In the genomic region with DNA sequence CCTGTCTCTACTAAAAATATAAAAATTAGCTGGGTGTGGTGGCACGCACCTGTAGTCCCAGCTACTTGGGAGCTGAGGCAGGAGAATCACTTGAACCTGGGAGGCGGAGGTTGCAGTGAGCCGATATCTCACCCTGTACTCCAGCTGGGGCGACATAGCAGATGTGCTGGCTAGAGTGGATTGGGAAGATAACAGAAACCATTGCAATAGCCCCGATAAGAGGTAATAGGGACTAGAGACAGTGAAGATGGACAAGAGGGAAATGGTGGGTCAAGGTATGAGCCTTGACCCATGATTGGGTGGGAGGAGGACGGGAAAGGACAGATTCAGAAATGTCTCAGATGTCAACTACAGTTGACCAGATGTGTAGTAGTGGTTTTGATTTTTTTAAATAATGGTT, we compare ENCODE assay signal across 23 cellular contexts. TPM values are rescaled to one million over a fixed set of nuclear protein-coding genes. Genes with fewer than 3 reads are reported as not detected.
DNase-seq lines count a peak whose midpoint lies in the region; ATAC-seq, FAIRE-seq and TF ChIP-seq lines count a peak whose summit lies in the region.
"Had no signal": no experiment of that assay in that cellular context is flagged by ENCODE, and none has a peak within 500 bp of the region (broad histone marks: within the 10 kb centered on the region; RNA-seq: fewer than 3 reads in every experiment).

No MANE protein-coding gene starts in this region.

- H3K4me1 Mint-ChIP-seq in activated CD4-positive, alpha-beta T cell treated with anti-CD3 and anti-CD28 coated beads for 36 hours = no peaks in the 10 kb centered on the region
- H3K4me1 Mint-ChIP-seq in stimulated activated naive B cell treated with anti-CD40 and anti-IgM and Interleukin-4, amounts not matched to agents 10 μg/mL and 1 μg/mL and 100 μg/mL, for 72 hours = peaks cover 25 to 75% of the 10 kb centered on the region in 2 donors

- POLR2A ChIA-PET in activated CD4-positive, alpha-beta T cell treated with anti-CD3 and anti-CD28 coated beads for 36 hours (lab: Charles Lee) = no interaction called here
- POLR2A ChIA-PET in K562 (lab: Yijun Ruan, JAX) = interaction anchor here (0.6 to 0.7 kb wide), 3 partner anchors 19 to 649 kb away, joined by 3 to 4 read pairs (median 3); no protein-coding TSS in a partner anchor

- no peaks in the 10 kb centered on the region for H4K20me1 ChIP-seq in OCI-LY1 (ENCODE audit: insufficient read depth, low read length)
- H4K20me1 ChIP-seq in K562 (replicated peaks; ENCODE audit: control insufficient read depth, insufficient read depth, low read length) = no peaks in the 10 kb centered on the region

- H4K91ac ChIP-seq in mesenchymal stem cell (ENCODE audit: low read length) = no peak overlapping the region

- no peak overlapping the region for H3K9ac ChIP-seq in OCI-LY1 (ENCODE audit: low read length)
- no peak overlapping the region for H3K9ac ChIP-seq in K562 (ENCODE audit: insufficient read depth in 1 of 2, low read depth in 2 of 2, low read length in 2 of 2)
- no peak overlapping the region for H3K9ac ChIP-seq in mesenchymal stem cell (ENCODE audit: low read length)

- H4K8ac ChIP-seq in mesenchymal stem cell (ENCODE audit: low read length) = no peak overlapping the region

- H2BK12ac ChIP-seq in mesenchymal stem cell (ENCODE audit: low read length in 2 of 2) = no peak overlapping the region

- no peak overlapping the region for H2BK15ac ChIP-seq in mesenchymal stem cell (ENCODE audit: low read depth, poor library complexity, severe bottlenecking)

- H3K9me3 ChIP-seq in OCI-LY1 (ENCODE audit: low read length) (no peaks in the 10 kb centered on the region), K562 (replicated peaks; ENCODE audit: control insufficient read depth, insufficient read depth, low read depth, low read length) (peaks cover 3% of the 10 kb centered on the region; the same call in 1 of the 2 replicates), mesenchymal stem cell (ENCODE audit: control insufficient read depth, low read length) (no peaks in the 10 kb centered on the region), aorta (ENCODE audit: control insufficient read depth, low read length) (no peaks in the 10 kb centered on the region)

- H3F3A ChIP-seq in OCI-LY1 (ENCODE audit: insufficient read depth, low read length) = peaks cover 21% of the 10 kb centered on the region

- H3K9me1 ChIP-seq in K562 (ENCODE audit: control insufficient read depth, insufficient read depth, low read length) = no peaks in the 10 kb centered on the region

- no peak for TF ChIP-seq RAD21 in K562 (CRISPR knock-in tag; conservative IDR thresholded peaks at IDR 0.05 in 1 of 2, IDR thresholded peaks at IDR 0.05 in 1 of 2)

- H3K79me2 ChIP-seq in OCI-LY1 (ENCODE audit: insufficient read depth, low read length) = peaks cover 86% of the 10 kb centered on the region
- H3K79me2 ChIP-seq in K562 (ENCODE audit: control insufficient read depth, insufficient read depth, low read length) = no peaks in the 10 kb centered on the region

- no peak overlapping the region for H2AFZ ChIP-seq in OCI-LY1 (ENCODE audit: low read length)
- H2AFZ ChIP-seq in K562 (ENCODE audit: low read depth, low read length) = no peak overlapping the region
- no peak overlapping the region for H2AFZ ChIP-seq in mesenchymal stem cell (ENCODE audit: low read depth, low read length)

- no peak overlapping the region for H3K18ac ChIP-seq in mesenchymal stem cell (ENCODE audit: low read depth in 1 of 2, low read length in 2 of 2)

- H3K27ac Mint-ChIP-seq in activated CD4-positive, alpha-beta T cell treated with anti-CD3 and anti-CD28 coated beads for 36 hours = no peak overlapping the region
- peak overlapping the region; percentile 65 for H3K27ac Mint-ChIP-seq in stimulated activated naive B cell treated with anti-CD40 and anti-IgM and Interleukin-4, amounts not matched to agents 10 μg/mL and 1 μg/mL and 100 μg/mL, for 72 hours
- H3K27ac Mint-ChIP-seq: HFFc6 had no signal

- H3K4me3 Mint-ChIP-seq in activated CD4-positive, alpha-beta T cell treated with anti-CD3 and anti-CD28 coated beads for 36 hours = no peak overlapping the region
- H3K4me3 Mint-ChIP-seq in stimulated activated naive B cell treated with anti-CD40 and anti-IgM and Interleukin-4, amounts not matched to agents 10 μg/mL and 1 μg/mL and 100 μg/mL, for 72 hours = peak overlapping the region; percentile 73 to 74
- H3K4me3 Mint-ChIP-seq: HFFc6 had no signal

- H3K36me3 ChIP-seq in OCI-LY1 (ENCODE audit: insufficient read depth, low read length) (peaks cover 52% of the 10 kb centered on the region), K562 (ENCODE audit: control insufficient read depth, insufficient read depth, low read length) (no peaks in the 10 kb centered on the region), mesenchymal stem cell (ENCODE audit: control insufficient read depth in 1 of 2, insufficient read depth in 2 of 2, low read depth in 1 of 2, low read length in 2 of 2) (peaks cover 3 to 13% of the 10 kb centered on the region in 2 experiments), aorta (ENCODE audit: control insufficient read depth in 1 of 2, insufficient read depth in 2 of 2, low read length in 1 of 2) (no peaks in the 10 kb centered on the region)

- DNase-seq in activated CD4-positive, alpha-beta T cell treated with anti-CD3 and anti-CD28 coated beads for 36 hours = no peak
- DNase-seq in activated CD4-positive, alpha-beta T cell treated with anti-CD3 and anti-CD28 coated beads for 48 hours = no peak
- peak; percentile 21 to 73 (median 40) for DNase-seq in K562 (ENCODE audit: extremely low read depth in 1 of 4, low spot score in 3 of 4)
- DNase-seq in stimulated activated naive B cell treated with anti-CD40 and anti-IgM and Interleukin-4, amounts not matched to agents 10 μg/mL and 1 μg/mL and 100 μg/mL, for 72 hours = no peak
- no peak for DNase-seq in lower leg skin (ENCODE audit: low spot score in 2 of 2)
- DNase-seq in mesenchymal stem cell = no peak
- no peak for DNase-seq in aorta
- DNase-seq: 8988T, DMS 273 treated with DMSO at 0.1 percent for 48 hours, GDM1, H7, HFFc6, KBM-7, MV-4-11, NCI-H1694 treated with DMSO at 0.1 percent for 48 hours, NCI-H2107, NCI-H510A, NCI-H774, PC-3, RPMI8226, SHP77 treated with DMSO at 0.1 percent for 48 hours had no signal

- H3K4me2 ChIP-seq in OCI-LY1 (ENCODE audit: low read length) (peak overlapping the region; percentile 83), K562 (ENCODE audit: insufficient read depth, low read length) (no peak overlapping the region), mesenchymal stem cell (ENCODE audit: low read length, poor library complexity, severe bottlenecking) (no peak overlapping the region)

- in situ Hi-C loops in K562 (cut with MboI) = no loop called here

- H3K4me3 ChIP-seq in OCI-LY1 (ENCODE audit: low read depth, low read length, poor library complexity, severe bottlenecking) (peak overlapping the region; percentile 91), K562 (no peak overlapping the region), lower leg skin (ENCODE audit: low read depth, poor library complexity, severe bottlenecking) (no peak overlapping the region), mesenchymal stem cell (ENCODE audit: insufficient read depth in 1 of 2, low read depth in 1 of 2, low read length in 2 of 2) (no peak overlapping the region), aorta (ENCODE audit: low read length in 2 of 2) (no peak overlapping the region)

- H2AK5ac ChIP-seq in mesenchymal stem cell (ENCODE audit: low read length, severe bottlenecking) = no peak overlapping the region

- H3K27ac ChIP-seq in OCI-LY1 (ENCODE audit: low read depth, low read length, poor library complexity, severe bottlenecking) (peak overlapping the region; percentile 89), K562 (ENCODE audit: extremely low read depth, low read depth, low read length) (no peak overlapping the region), mesenchymal stem cell (ENCODE audit: low read length, poor library complexity, severe bottlenecking) (no peak overlapping the region), aorta (ENCODE audit: low read depth in 1 of 2, low read length in 2 of 2) (no peak overlapping the region)

- peak; percentile 6 for ATAC-seq in activated CD4-positive, alpha-beta T cell treated with anti-CD3 and anti-CD28 coated beads for 36 hours
- ATAC-seq in K562 (peak; percentile 74), aorta (ENCODE audit: low FRiP score) (no peak)
- peak in 1 of 2 donors; percentile 30 for ATAC-seq in stimulated activated naive B cell treated with anti-CD40 and anti-IgM and Interleukin-4, amounts not matched to agents 10 μg/mL and 1 μg/mL and 100 μg/mL, for 72 hours (replicated peaks)
- ATAC-seq: PC-3 had no signal

- H3K9me2 ChIP-seq in OCI-LY1 (ENCODE audit: low read depth, low read length) = no peaks in the 10 kb centered on the region

- CTCF ChIA-PET in activated CD4-positive, alpha-beta T cell treated with anti-CD3 and anti-CD28 coated beads for 36 hours (lab: Charles Lee) = interaction anchor here (0.6 to 1.6 kb wide), 3 partner anchors 19 to 79 kb away, joined by 3 to 4 read pairs (median 3); no protein-coding TSS in a partner anchor
- CTCF ChIA-PET in K562 (lab: Yijun Ruan, JAX; ENCODE audit: low intra/inter-chr PET ratio) = no interaction called here

- intact Hi-C loops in activated CD4-positive, alpha-beta T cell treated with anti-CD3 and anti-CD28 coated beads for 36 hours (cut with DNase I, micrococcal nuclease) = no loop called here
- intact Hi-C loops in K562 (cut with micrococcal nuclease) (no loop called here), lower leg skin (cut with DNase I; ENCODE audit: low total_unique reads) (no loop called here), aorta (cut with DNase I) (no loop called here)

- H3K9me3 Mint-ChIP-seq in activated CD4-positive, alpha-beta T cell treated with anti-CD3 and anti-CD28 coated beads for 36 hours (ENCODE audit: low read depth) = peaks cover 7% of the 10 kb centered on the region
- H3K9me3 Mint-ChIP-seq in stimulated activated naive B cell treated with anti-CD40 and anti-IgM and Interleukin-4, amounts not matched to agents 10 μg/mL and 1 μg/mL and 100 μg/mL, for 72 hours = peaks cover 7 to 10% of the 10 kb centered on the region in 2 donors

- no peak overlapping the region for H3K23ac ChIP-seq in mesenchymal stem cell (ENCODE audit: low read length in 2 of 2)

- H3K4me1 ChIP-seq in OCI-LY1 (ENCODE audit: insufficient read depth, low read length, severe bottlenecking) = peaks cover 71% of the 10 kb centered on the region
- H3K4me1 ChIP-seq in K562 (replicated peaks in 1 of 2; ENCODE audit: control insufficient read depth in 2 of 2, insufficient read depth in 2 of 2, low read length in 2 of 2) = no peaks in the 10 kb centered on the region
- peaks cover 2% of the 10 kb centered on the region for H3K4me1 ChIP-seq in mesenchymal stem cell (ENCODE audit: control insufficient read depth, insufficient read depth, low read depth, low read length)
- H3K4me1 ChIP-seq in aorta (ENCODE audit: control insufficient read depth in 1 of 2, insufficient read depth in 2 of 2, low read length in 2 of 2) = peaks cover 0 to 2% of the 10 kb centered on the region in 2 donors

- peak; percentile 69 for FAIRE-seq in K562 (lab: Jason Lieb, UNC)
- FAIRE-seq: GM18507 had no signal

- H3K27me3 ChIP-seq in OCI-LY1 (ENCODE audit: insufficient read depth, low read length) = no peaks in the 10 kb centered on the region
- H3K27me3 ChIP-seq in K562 (ENCODE audit: control insufficient read depth in 2 of 2, insufficient read depth in 2 of 2, low read length in 2 of 2) = no peaks in the 10 kb centered on the region
- H3K27me3 ChIP-seq in mesenchymal stem cell (ENCODE audit: control insufficient read depth in 1 of 2, insufficient read depth in 1 of 2, low read length in 2 of 2) = no peaks in the 10 kb centered on the region
- no peaks in the 10 kb centered on the region for H3K27me3 ChIP-seq in aorta (ENCODE audit: control insufficient read depth in 1 of 2, insufficient read depth in 2 of 2, low read length in 1 of 2)

- peaks cover 1% of the 10 kb centered on the region for H3K79me1 ChIP-seq in mesenchymal stem cell (replicated peaks; ENCODE audit: low read length, poor library complexity, severe bottlenecking)

- peak; percentile 62 for TF ChIP-seq EP300 in K562 (IDR thresholded peaks at IDR 0.05; ENCODE audit: low read length)

- no peak overlapping the region for H3K14ac ChIP-seq in mesenchymal stem cell (ENCODE audit: low read length in 2 of 2)

- peaks cover 2% of the 10 kb centered on the region for H3K27me3 Mint-ChIP-seq in activated CD4-positive, alpha-beta T cell treated with anti-CD3 and anti-CD28 coated beads for 36 hours
- H3K27me3 Mint-ChIP-seq in stimulated activated naive B cell treated with anti-CD40 and anti-IgM and Interleukin-4, amounts not matched to agents 10 μg/mL and 1 μg/mL and 100 μg/mL, for 72 hours = no peaks in the 10 kb centered on the region

- TF ChIP-seq POLR2A in K562 (conservative IDR thresholded peaks at IDR 0.05) (no peak), lower leg skin (IDR thresholded peaks at IDR 0.05) (no peak)

- H2BK120ac ChIP-seq in mesenchymal stem cell (ENCODE audit: low read depth, low read length) = no peak overlapping the region

- WGBS in K562 (ENCODE audit: insufficient coverage, low coverage, missing lambda C conversion rate) = 0% methylated on average over 6 of the region's 6 CpGs
- WGBS in lower leg skin, 2 donors = 94 to 95% methylated on average over 6 of the region's 6 CpGs
- WGBS in mesenchymal stem cell = 96% methylated on average over 6 of the region's 6 CpGs
- WGBS in aorta, 2 donors = 96 to 99% methylated on average over 6 of the region's 6 CpGs

- H3K36me3 Mint-ChIP-seq in activated CD4-positive, alpha-beta T cell treated with anti-CD3 and anti-CD28 coated beads for 36 hours (ENCODE audit: low read depth) = peaks cover 3% of the 10 kb centered on the region
- peaks cover 63 to 74% of the 10 kb centered on the region in 2 donors for H3K36me3 Mint-ChIP-seq in stimulated activated naive B cell treated with anti-CD40 and anti-IgM and Interleukin-4, amounts not matched to agents 10 μg/mL and 1 μg/mL and 100 μg/mL, for 72 hours

- H3K4ac ChIP-seq in mesenchymal stem cell (ENCODE audit: low read depth in 1 of 2, low read length in 2 of 2) = no peak overlapping the region

- TF ChIP-seq CTCF in OCI-LY1 (IDR thresholded peaks at IDR 0.05; ENCODE audit: low read length) = no peak
- no peak for TF ChIP-seq CTCF in K562 (IDR thresholded peaks at IDR 0.05 in 2 of 3, conservative IDR thresholded peaks at IDR 0.05 in 1 of 3; ENCODE audit: insufficient read depth in 2 of 3, low read depth in 1 of 3, low read length in 3 of 3)
- no peak for TF ChIP-seq CTCF in lower leg skin (IDR thresholded peaks at IDR 0.05)

- BruUV-seq in K562 (replicated peaks; lab: Mats Ljungman, UMichigan) = no TSS peak

- H2BK5ac ChIP-seq in mesenchymal stem cell (ENCODE audit: low read depth, low read length, poor library complexity, severe bottlenecking) = no peak overlapping the region

RNA-seq across cellular contexts. Expression of a gene that starts 6.1 kb away (rescaled TPM):
- total RNA-seq in activated CD4-positive, alpha-beta T cell treated with anti-CD3 and anti-CD28 coated beads for 36 hours = 1 to 10 TPM; 7.5 to 9.7 TPM
- 1.2 and 3.2 TPM in 2 replicates for total RNA-seq in K562 (2011; cell fraction: chromatin; rRNA removed; ENCODE audit: low replicate concordance)
- total RNA-seq in K562 (2011; cell fraction: nucleolus; rRNA removed) = 0.79 and 1.0 TPM in 2 replicates
- 1.4 and 2.7 TPM in 2 replicates for total RNA-seq in K562 (2011; cell fraction: nucleoplasm; rRNA removed)
- total RNA-seq in K562 (2014; rRNA removed) (2.3 TPM in 2 replicates), K562 (2014; rRNA removed; fragmentation: Illumina TruSeq; extraction: Trizol) (4.4 and 4.8 TPM in 2 replicates), K562 (2015; rRNA removed; fragmentation: Illumina TruSeq; extraction: Trizol) (4.9 and 5.0 TPM in 2 replicates), K562 (2021) (2.9 and 4.3 TPM in 2 replicates), lower leg skin (10 to 100 TPM; 40.8 to 83.1 (median 56.3) TPM), aorta (10 to 100 TPM; 64.4 to 69.0 TPM)
- polyA plus RNA-seq in K562 (2011; rRNA removed) (1.8 and 2.4 TPM in 2 replicates), K562 (2014; fragmentation: Illumina TruSeq; extraction: Trizol) (4.1 and 4.3 TPM in 2 replicates), K562 (2014; fragmentation: Nextera tagmentation; extraction: Ambion mirVana) (1 to 10 TPM; 1.7 to 1.9 TPM), K562 (2014; rRNA removed) (2.9 and 3.9 TPM in 2 replicates), aorta (10 to 100 TPM; 15.8 to 29.8 TPM)
- 1.0 and 1.8 TPM in 2 replicates for polyA plus RNA-seq in K562 (2011; cell fraction: cytosol; rRNA removed)
- 0.73 and 0.78 TPM in 2 replicates for polyA plus RNA-seq in K562 (2011; cell fraction: nucleus; rRNA removed)
- 4.6 and 5.5 TPM in 2 replicates for polyA plus RNA-seq in K562 (2012)
- polyA minus RNA-seq in K562 (2011; rRNA and poly(A)+ RNA removed) = 2.9 and 3.5 TPM in 2 replicates
- polyA minus RNA-seq in K562 (2011; cell fraction: cytosol; rRNA and poly(A)+ RNA removed) = 1.6 and 2.3 TPM in 2 replicates
- 0.54 and 1.8 TPM in 2 replicates for polyA minus RNA-seq in K562 (2011; cell fraction: nucleus; rRNA and poly(A)+ RNA removed)
- 22.1 TPM for polyA plus RNA-seq in mesenchymal stem cell (2013, experiment 1 of 2)
- polyA plus RNA-seq in mesenchymal stem cell (2013, experiment 2 of 2) = 22.7 TPM

Comparison
In these comparisons a context has a peak if more than half of its experiments do, and no peak if none do; other contexts are left out.
1. DNase-seq: peak in K562 (4 of 4); none in activated CD4-positive, alpha-beta T cell treated with anti-CD3 and anti-CD28 coated beads for 36 hours (single experiment), activated CD4-positive, alpha-beta T cell treated with anti-CD3 and anti-CD28 coated beads for 48 hours (single experiment), stimulated activated naive B cell treated with anti-CD40 and anti-IgM and Interleukin-4, amounts not matched to agents 10 μg/mL and 1 μg/mL and 100 μg/mL, for 72 hours (single experiment), lower leg skin (0 of 2), mesenchymal stem cell (single experiment) and aorta (0 of 2).